ENCODE assay signal across 23 cellular contexts in the genomic region with DNA sequence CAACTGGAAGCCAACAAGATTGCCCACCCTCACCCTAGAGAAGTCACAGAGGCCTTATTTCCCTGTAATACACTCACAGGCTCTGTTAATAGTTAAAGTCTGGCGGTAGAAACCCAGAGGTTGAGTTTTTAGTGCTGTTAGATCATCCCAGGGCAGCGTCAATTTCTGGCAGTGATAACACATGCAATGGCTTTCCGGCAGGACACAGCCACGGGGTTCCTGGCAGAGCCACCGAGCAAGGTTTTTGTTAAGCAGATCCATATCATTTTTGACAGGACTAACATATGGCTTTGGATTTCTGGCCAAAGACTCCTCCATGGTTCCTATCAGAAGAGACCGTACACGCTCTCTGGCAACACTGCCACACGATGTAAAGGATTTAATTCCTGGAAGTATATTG.
DNase-seq lines count a peak whose midpoint lies in the region; ATAC-seq, FAIRE-seq and TF ChIP-seq lines count a peak whose summit lies in the region.
"Had no signal": no experiment of that assay in that cellular context is flagged by ENCODE, and none has a peak within 500 bp of the region (broad histone marks: within the 10 kb centered on the region; RNA-seq: fewer than 3 reads in every experiment).

No MANE protein-coding gene starts in this region.

- no peaks in the 10 kb centered on the region for H3K79me2 ChIP-seq in H1 (ENCODE audit: control insufficient read depth in 1 of 2, insufficient read depth in 2 of 2, low read length in 2 of 2)

- H3K27me3 ChIP-seq in H1 (replicated peaks in 1 of 4; ENCODE audit: control insufficient read depth in 3 of 4, extremely low read depth in 1 of 4, insufficient read depth in 3 of 4, low read length in 3 of 4): no peaks in the 10 kb centered on the region
- H3K27me3 ChIP-seq in naive thymus-derived CD4-positive, alpha-beta T cell (ENCODE audit: control insufficient read depth in 2 of 2, insufficient read depth in 2 of 2, low read length in 2 of 2): no peaks in the 10 kb centered on the region

- no peak overlapping the region for H3K4me2 ChIP-seq in H1 (ENCODE audit: insufficient read depth in 1 of 2, low read depth in 2 of 2, low read length in 2 of 2)

- CTCF ChIA-PET in H1 (lab: Charles Lee; ENCODE audit: partially characterized antibody): interaction anchor here (1.3 kb wide), 1 partner anchor 8 kb away, joined by 3 read pairs; no protein-coding TSS in a partner anchor
- CTCF ChIA-PET in naive thymus-derived CD4-positive, alpha-beta T cell (lab: Charles Lee): no interaction called here

- no peak overlapping the region for H3K18ac ChIP-seq in H1 (ENCODE audit: extremely low read depth, low read length)

- H3K36me3 ChIP-seq in H1 (ENCODE audit: control insufficient read depth in 2 of 4, insufficient read depth in 4 of 4, low read length in 3 of 4): no peaks in the 10 kb centered on the region
- H3K36me3 ChIP-seq in naive thymus-derived CD4-positive, alpha-beta T cell (ENCODE audit: control insufficient read depth in 2 of 3, insufficient read depth in 3 of 3, low read length in 3 of 3): no peaks in the 10 kb centered on the region

- no peak overlapping the region for H3K23ac ChIP-seq in H1 (ENCODE audit: insufficient read length)

- H3K9me3 Mint-ChIP-seq in naive thymus-derived CD4-positive, alpha-beta T cell: peaks cover 0 to 12% (median 2%) of the 10 kb centered on the region in 11 donors
- H3K9me3 Mint-ChIP-seq: H9 had no signal

- no peak overlapping the region for H2BK120ac ChIP-seq in H1 (replicated peaks; ENCODE audit: low read depth, low read length)

- no peaks in the 10 kb centered on the region for H3K36me3 Mint-ChIP-seq in naive thymus-derived CD4-positive, alpha-beta T cell
- H3K36me3 Mint-ChIP-seq: CD4-positive, CD25-positive, alpha-beta regulatory T cell had no signal

- H4K20me1 ChIP-seq in H1 (replicated peaks in 1 of 2; ENCODE audit: control insufficient read depth in 1 of 2, insufficient read depth in 2 of 2, low read length in 2 of 2): no peaks in the 10 kb centered on the region

- no peak overlapping the region for H2BK12ac ChIP-seq in H1 (ENCODE audit: low read depth, low read length)

- no peak overlapping the region for H2AK5ac ChIP-seq in H1 (ENCODE audit: low read depth, low read length)

- H2BK5ac ChIP-seq in H1 (ENCODE audit: low read depth, low read length): no peak overlapping the region

- WGBS in H1 (ENCODE audit: extremely low coverage in 1 of 2, insufficient coverage in 1 of 2, insufficient read length in 1 of 2, insufficient replicate concordance in 2 of 2, low coverage in 1 of 2, low lambda C conversion rate in 2 of 2, missing lambda C conversion rate in 1 of 2), 2 experiments: 93% methylated on average over 8 of the region's 8 CpGs; no CpG with 5 or more reads in 1 of the 2 experiments

- no peaks in the 10 kb centered on the region for H3K27me3 Mint-ChIP-seq in naive thymus-derived CD4-positive, alpha-beta T cell
- H3K27me3 Mint-ChIP-seq: CD4-positive, CD25-positive, alpha-beta regulatory T cell had no signal

- no peak overlapping the region for H3K27ac Mint-ChIP-seq in naive thymus-derived CD4-positive, alpha-beta T cell
- H3K27ac Mint-ChIP-seq: CD4-positive, CD25-positive, alpha-beta regulatory T cell had no signal

- peak; percentile 26 for ATAC-seq in Right ventricle myocardium inferior
- no peak for ATAC-seq in naive thymus-derived CD4-positive, alpha-beta T cell

- no peak overlapping the region for H4K5ac ChIP-seq in H1 (ENCODE audit: insufficient read length, low read depth, low read length)

- no peak overlapping the region for H4K91ac ChIP-seq in H1 (replicated peaks; ENCODE audit: insufficient read length, low read length)

- TF ChIP-seq EP300 in H1 (IDR thresholded peaks at IDR 0.05; ENCODE audit: borderline replicate concordance in 1 of 2, low read depth in 2 of 2, low read length in 2 of 2): no peak

- H2AFZ ChIP-seq in H1 (ENCODE audit: low read length): peak overlapping the region; percentile 84; the same call in 1 of the 2 replicates

- no peak overlapping the region for H3K27ac ChIP-seq in H1 (ENCODE audit: low read depth, low read length)
- H3K27ac ChIP-seq in naive thymus-derived CD4-positive, alpha-beta T cell (ENCODE audit: low read depth, low read length): no peak overlapping the region
- H3K27ac ChIP-seq: 22Rv1 had no signal

- H2BK20ac ChIP-seq in H1 (ENCODE audit: low read length): no peak overlapping the region

- no peak overlapping the region for H4K8ac ChIP-seq in H1 (ENCODE audit: extremely low read depth, insufficient read depth, low read length)

- H3K4ac ChIP-seq in H1 (replicated peaks; ENCODE audit: insufficient read length, low read depth, low read length): no peak overlapping the region

- DNase-seq in Right ventricle myocardium inferior (ENCODE audit: missing footprints) (no peak), cardiac septum (ENCODE audit: low spot score) (no peak), SK-N-DZ (ENCODE audit: low spot score) (peak; percentile 91), H1 (ENCODE audit: low read depth in 1 of 2, low spot score in 2 of 2) (no peak), retina (peak; percentile 7), HUDEP-2 (lab: John Stamatoyannopoulos, UW; ENCODE audit: unreplicated experiment in 76 of 76) (no peak), RKO (ENCODE audit: low spot score) (no peak)
- no peak for DNase-seq in naive thymus-derived CD4-positive, alpha-beta T cell
- DNase-seq: AML-193; CD4-positive, CD25-positive, alpha-beta regulatory T cell; COR-L47; DMS 273 treated with DMSO at 0.1 percent for 48 hours; DND-41; H9; KG1; NCI-H1105 treated with DMSO at 0.1 percent for 48 hours; NCI-H187; NCI-H2107; NCI-H524 treated with DMSO at 0.1 percent for 48 hours; SHP77 treated with DMSO at 0.1 percent for 48 hours had no signal

- H3K4me3 ChIP-seq in H1 (ENCODE audit: extremely low read depth in 1 of 4, insufficient read depth in 2 of 4, low read depth in 3 of 4, low read length in 4 of 4): no peak overlapping the region
- no peak overlapping the region for H3K4me3 ChIP-seq in naive thymus-derived CD4-positive, alpha-beta T cell (ENCODE audit: low read length)

- H3K56ac ChIP-seq in H1 (replicated peaks; ENCODE audit: insufficient read length, low read depth, low read length): no peak overlapping the region

- POLR2A ChIA-PET in H1 (lab: Charles Lee; ENCODE audit: partially characterized antibody): no interaction called here
- POLR2A ChIA-PET in naive thymus-derived CD4-positive, alpha-beta T cell (lab: Charles Lee): no interaction called here

- TF ChIP-seq POLR2A in H1 (IDR thresholded peaks at IDR 0.05; ENCODE audit: control extremely low read depth in 1 of 2, low read depth in 2 of 2, low read length in 2 of 2): no peak

- peaks cover 0 to 2% (median 0%) of the 10 kb centered on the region in 7 donors for H3K4me1 Mint-ChIP-seq in naive thymus-derived CD4-positive, alpha-beta T cell
- H3K4me1 Mint-ChIP-seq: CD4-positive, CD25-positive, alpha-beta regulatory T cell had no signal

- no peaks in the 10 kb centered on the region; a peak in 1 of 7 replicates for H3K4me1 ChIP-seq in H1 (replicated peaks in 1 of 4; ENCODE audit: control insufficient read depth in 3 of 4, insufficient read depth in 4 of 4, low read length in 3 of 4)
- no peaks in the 10 kb centered on the region for H3K4me1 ChIP-seq in naive thymus-derived CD4-positive, alpha-beta T cell (ENCODE audit: control insufficient read depth in 2 of 2, insufficient read depth in 2 of 2, low read length in 2 of 2)

- H3K9me3 ChIP-seq in H1 (ENCODE audit: insufficient read depth in 2 of 2, low read depth in 1 of 2, low read length in 1 of 2): no peaks in the 10 kb centered on the region
- no peaks in the 10 kb centered on the region for H3K9me3 ChIP-seq in naive thymus-derived CD4-positive, alpha-beta T cell (ENCODE audit: control insufficient read depth in 2 of 3, low read length in 3 of 3)

- TF ChIP-seq CTCF in H1 (IDR thresholded peaks at IDR 0.05; ENCODE audit: control extremely low read depth in 1 of 3, insufficient read depth in 1 of 3, low read depth in 1 of 3, low read length in 3 of 3): no peak

- intact Hi-C loops in Right ventricle myocardium inferior (cut with DNase I): no loop called here
- intact Hi-C loops in cardiac septum (cut with DNase I): no loop called here
- intact Hi-C loops in naive thymus-derived CD4-positive, alpha-beta T cell (cut with micrococcal nuclease): no loop called here

- no peak overlapping the region for H3K9ac ChIP-seq in H1 (replicated peaks in 1 of 4; ENCODE audit: extremely low read depth in 1 of 4, low read depth in 3 of 4, low read length in 3 of 4)

- H3K79me1 ChIP-seq in H1 (ENCODE audit: low read depth, low read length): no peaks in the 10 kb centered on the region

- no peak for FAIRE-seq in H1 (lab: Jason Lieb, UNC)
- FAIRE-seq: G401.6, RCC 7860 had no signal

- H3K14ac ChIP-seq in H1 (ENCODE audit: insufficient read length): no peak overlapping the region

- no peak overlapping the region for H2BK15ac ChIP-seq in H1 (ENCODE audit: low read length)

- no peak for TF ChIP-seq RAD21 in H1 (IDR thresholded peaks at IDR 0.05 in 1 of 2, conservative IDR thresholded peaks at IDR 0.05 in 1 of 2; ENCODE audit: low read depth in 2 of 2, low read length in 2 of 2)

- no peaks in the 10 kb centered on the region for H3K23me2 ChIP-seq in H1 (ENCODE audit: low read depth, low read length)

- H3K4me3 Mint-ChIP-seq in naive thymus-derived CD4-positive, alpha-beta T cell: no peak overlapping the region
- H3K4me3 Mint-ChIP-seq: CD4-positive, CD25-positive, alpha-beta regulatory T cell; H9 had no signal

TF ChIP-seq in H1, 55 proteins besides CTCF, POLR2A, EP300 and RAD21 (continues in another document):
- TF ChIP-seq, protein P1, sequence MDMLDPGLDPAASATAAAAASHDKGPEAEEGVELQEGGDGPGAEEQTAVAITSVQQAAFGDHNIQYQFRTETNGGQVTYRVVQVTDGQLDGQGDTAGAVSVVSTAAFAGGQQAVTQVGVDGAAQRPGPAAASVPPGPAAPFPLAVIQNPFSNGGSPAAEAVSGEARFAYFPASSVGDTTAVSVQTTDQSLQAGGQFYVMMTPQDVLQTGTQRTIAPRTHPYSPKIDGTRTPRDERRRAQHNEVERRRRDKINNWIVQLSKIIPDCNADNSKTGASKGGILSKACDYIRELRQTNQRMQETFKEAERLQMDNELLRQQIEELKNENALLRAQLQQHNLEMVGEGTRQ (IDR thresholded peaks at IDR 0.05; ENCODE audit: low read length): no peak
- no peak for TF ChIP-seq TCF12 (IDR thresholded peaks at IDR 0.05; ENCODE audit: low read depth, low read length)
- no peak for TF ChIP-seq KDM4A (IDR thresholded peaks at IDR 0.05; ENCODE audit: low read depth, low read length, severe bottlenecking)
- no peak for TF ChIP-seq YY1 (IDR thresholded peaks at IDR 0.05; ENCODE audit: low read depth, low read length)
- TF ChIP-seq POU5F1 (IDR thresholded peaks at IDR 0.05; ENCODE audit: low read depth, low read length): no peak
- TF ChIP-seq SP1 (IDR thresholded peaks at IDR 0.05; ENCODE audit: low read depth, low read length): no peak
- TF ChIP-seq SP4 (IDR thresholded peaks at IDR 0.05; ENCODE audit: low read length): no peak
- no peak for TF ChIP-seq GTF2F1 (IDR thresholded peaks at IDR 0.05; ENCODE audit: borderline replicate concordance, low read depth, low read length)
- TF ChIP-seq SAP30 (IDR thresholded peaks at IDR 0.05; ENCODE audit: insufficient read depth, insufficient replicate concordance, low read length): no peak
- no peak for TF ChIP-seq KDM1A (IDR thresholded peaks at IDR 0.05; ENCODE audit: borderline replicate concordance, low read length)

Comparison
In these comparisons a context has a peak if more than half of its experiments do, and no peak if none do; other contexts are left out.
1. DNase-seq: peak in SK-N-DZ (single experiment) and retina (single experiment); none in Right ventricle myocardium inferior (single experiment), cardiac septum (single experiment), H1 (0 of 2), HUDEP-2 (0 of 76), naive thymus-derived CD4-positive, alpha-beta T cell (0 of 9) and RKO (single experiment).